In the genomic region with DNA sequence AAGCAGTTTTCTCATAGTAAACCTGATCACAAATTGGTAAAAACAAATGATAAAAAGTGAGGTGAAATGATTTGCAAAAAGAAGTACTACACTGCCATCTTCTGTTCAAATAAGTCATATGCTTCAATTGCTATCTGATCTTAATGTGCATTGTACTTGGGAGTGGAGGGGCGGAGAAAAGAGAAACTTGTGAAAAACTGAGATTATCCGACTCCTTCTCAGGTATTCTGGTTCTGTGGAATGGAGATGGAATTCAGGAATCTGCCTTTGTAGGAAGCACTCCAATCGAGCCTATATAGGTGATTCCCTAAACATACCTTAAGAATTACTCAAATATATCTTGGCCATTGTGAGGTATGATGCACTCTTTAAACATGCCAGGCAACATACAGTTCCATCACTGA, we compare ENCODE assay signal across 8 cellular contexts.
DNase-seq lines count a peak whose midpoint lies in the region; ATAC-seq, FAIRE-seq and TF ChIP-seq lines count a peak whose summit lies in the region.

No MANE protein-coding gene starts in this region.

- TF ChIP-seq POLR2A in gastrocnemius medialis (IDR thresholded peaks at IDR 0.05) = no peak

- H3K27me3 Mint-ChIP-seq in astrocyte (ENCODE audit: low read depth, unreplicated experiment) = no peaks in the 10 kb centered on the region

- H3K79me2 ChIP-seq in astrocyte (ENCODE audit: insufficient read depth, low read length) = no peaks in the 10 kb centered on the region

- TF ChIP-seq CTCF in GM12872 (IDR thresholded peaks at IDR 0.05; ENCODE audit: insufficient read depth, low read depth, low read length) (peak; percentile 52; the same call in 2 of the 3 replicates), astrocyte (IDR thresholded peaks at IDR 0.05; ENCODE audit: insufficient read depth, low read depth, low read length) (peak; percentile 42), gastrocnemius medialis (IDR thresholded peaks at IDR 0.05 in 4 of 5, conservative IDR thresholded peaks at IDR 0.05 in 1 of 5) (peak in 1 of 5 experiments; percentile 43), tibial artery (IDR thresholded peaks at IDR 0.05) (no peak)

- DNase-seq in H7 (peak; percentile 12), NCI-H1105 treated with DMSO at 0.1 percent for 48 hours (lab: John Stamatoyannopoulos, UW) (peak; percentile 66), astrocyte (ENCODE audit: low read depth) (peak; percentile 41), myocyte (ENCODE audit: low read depth) (peak; percentile 5), gastrocnemius medialis (no peak), amygdala (lab: John Stamatoyannopoulos, UW) (no peak), tibial artery (no peak)

- no peaks in the 10 kb centered on the region for H3K27me3 ChIP-seq in H7 (ENCODE audit: control insufficient read depth, insufficient read depth, low read length)
- no peaks in the 10 kb centered on the region for H3K27me3 ChIP-seq in astrocyte (ENCODE audit: insufficient read depth, low read length)
- H3K27me3 ChIP-seq in gastrocnemius medialis = no peaks in the 10 kb centered on the region
- H3K27me3 ChIP-seq in tibial artery = peaks cover 0 to 5% of the 10 kb centered on the region in 2 donors

- H3K9ac ChIP-seq in astrocyte (ENCODE audit: low read length) = no peak overlapping the region

- peak overlapping the region; percentile 21 for H3K4me2 ChIP-seq in astrocyte (ENCODE audit: low read length)

- no peak overlapping the region for H3K4me3 Mint-ChIP-seq in astrocyte (ENCODE audit: unreplicated experiment)

- no peak overlapping the region for H2AFZ ChIP-seq in astrocyte (ENCODE audit: low read depth, low read length)

- no peaks in the 10 kb centered on the region for H4K20me1 ChIP-seq in astrocyte (ENCODE audit: insufficient read depth, low read length)

- ATAC-seq in gastrocnemius medialis = no peak

- intact Hi-C loops in gastrocnemius medialis (cut with DNase I; ENCODE audit: low total_unique reads) (no loop called here), tibial artery (cut with DNase I; ENCODE audit: low total_unique reads) (no loop called here)

- no peak for FAIRE-seq in astrocyte (lab: Jason Lieb, UNC)

- no peaks in the 10 kb centered on the region for H3K4me1 Mint-ChIP-seq in astrocyte (ENCODE audit: low read depth, unreplicated experiment)

- H3K4me3 ChIP-seq in H7 (ENCODE audit: insufficient read depth, low read depth, low read length) = no peak overlapping the region
- no peak overlapping the region for H3K4me3 ChIP-seq in astrocyte (ENCODE audit: insufficient read depth, low read depth, low read length)
- no peak overlapping the region for H3K4me3 ChIP-seq in gastrocnemius medialis
- H3K4me3 ChIP-seq in tibial artery = no peak overlapping the region

- H3K36me3 ChIP-seq in H7 (replicated peaks; ENCODE audit: control insufficient read depth, insufficient read depth, low read length) (no peaks in the 10 kb centered on the region), astrocyte (ENCODE audit: insufficient read depth, low read length) (no peaks in the 10 kb centered on the region), gastrocnemius medialis (no peaks in the 10 kb centered on the region), tibial artery (no peaks in the 10 kb centered on the region)

- in situ Hi-C loops in gastrocnemius medialis (cut with MboI; ENCODE audit: low sequenced_read_pairs in 4 of 4) = no loop called here

- H3K36me3 Mint-ChIP-seq in astrocyte (ENCODE audit: low read depth, unreplicated experiment) = no peaks in the 10 kb centered on the region

- no peak overlapping the region for H3K27ac ChIP-seq in astrocyte (ENCODE audit: low read depth, low read length)
- H3K27ac ChIP-seq in gastrocnemius medialis = no peak overlapping the region
- H3K27ac ChIP-seq in tibial artery = no peak overlapping the region

- no peak overlapping the region for H3K27ac Mint-ChIP-seq in astrocyte (ENCODE audit: unreplicated experiment)

- H3K9me3 ChIP-seq in astrocyte (ENCODE audit: insufficient read depth, low read depth, low read length) (no peaks in the 10 kb centered on the region), gastrocnemius medialis (no peaks in the 10 kb centered on the region), tibial artery (no peaks in the 10 kb centered on the region)

- H3K4me1 ChIP-seq in astrocyte (ENCODE audit: insufficient read depth, low read length) = no peaks in the 10 kb centered on the region
- peaks cover 0 to 8% of the 10 kb centered on the region in 2 donors for H3K4me1 ChIP-seq in gastrocnemius medialis
- H3K4me1 ChIP-seq in tibial artery = no peaks in the 10 kb centered on the region

- peaks cover 2% of the 10 kb centered on the region for H3K9me3 Mint-ChIP-seq in astrocyte (ENCODE audit: unreplicated experiment)

Comparison
In these comparisons a context has a peak if more than half of its experiments do, and no peak if none do; other contexts are left out.
1. CTCF ChIP-seq: peak in GM12872 (single experiment) and astrocyte (single experiment); none in tibial artery (0 of 2).
2. DNase-seq: peak in H7 (single experiment), NCI-H1105 treated with DMSO at 0.1 percent for 48 hours (single experiment), astrocyte (single experiment) and myocyte (single experiment); none in gastrocnemius medialis (0 of 2), amygdala (0 of 56) and tibial artery (0 of 2).